19 cellular contexts compared by ENCODE assay signal in the genomic region with DNA sequence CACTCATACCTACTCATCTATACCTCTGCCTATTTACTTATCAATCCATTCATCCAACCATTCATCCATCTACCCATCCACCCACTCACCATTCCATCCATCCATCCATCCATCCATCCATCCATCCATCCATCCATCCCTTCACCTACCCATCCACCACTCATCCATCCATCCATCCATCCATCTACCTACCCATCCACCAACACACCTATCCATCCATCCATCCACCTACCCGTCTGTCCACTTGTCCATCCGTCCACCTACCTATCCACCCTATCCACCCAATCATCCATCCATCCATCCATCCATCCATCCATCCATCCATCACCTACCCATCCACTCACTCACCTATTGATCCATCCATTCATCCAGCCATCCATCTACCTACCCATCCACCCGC.
A peak's percentile ranks its signal among the peaks of the same experiment; 100 is the strongest.
DNase-seq lines count a peak whose midpoint lies in the region; ATAC-seq, FAIRE-seq and TF ChIP-seq lines count a peak whose summit lies in the region.
"Had no signal": no experiment of that assay in that cellular context is flagged by ENCODE, and none has a peak within 500 bp of the region (broad histone marks: within the 10 kb centered on the region; RNA-seq: fewer than 3 reads in every experiment).

No MANE protein-coding gene starts in this region.

- H3K9me3 ChIP-seq in HEK293 (ENCODE audit: control insufficient read depth, insufficient read depth, low read depth, low read length) (no peaks in the 10 kb centered on the region; the same call in 1 of the 2 replicates), H1 (ENCODE audit: insufficient read depth in 2 of 2, low read depth in 1 of 2, low read length in 1 of 2) (peaks cover 5 to 10% of the 10 kb centered on the region in 2 experiments; a peak in 2 of 4 replicates), neural progenitor cell (ENCODE audit: low read depth) (no peaks in the 10 kb centered on the region), vagina (no peaks in the 10 kb centered on the region), adrenal gland (replicated peaks in 1 of 3) (no peaks in the 10 kb centered on the region)

- H2AK5ac ChIP-seq in H1 (ENCODE audit: low read depth, low read length): no peak overlapping the region

- no peak overlapping the region for H3K23ac ChIP-seq in H1 (ENCODE audit: insufficient read length)

- no peak overlapping the region for H3K9ac ChIP-seq in H1 (replicated peaks in 1 of 4; ENCODE audit: extremely low read depth in 1 of 4, low read depth in 3 of 4, low read length in 3 of 4)
- no peak overlapping the region for H3K9ac ChIP-seq in neural progenitor cell
- H3K9ac ChIP-seq: BLaER1 had no signal

- H2BK15ac ChIP-seq in H1 (ENCODE audit: low read length): no peak overlapping the region

- no peak for TF ChIP-seq EP300 in H1 (IDR thresholded peaks at IDR 0.05; ENCODE audit: borderline replicate concordance in 1 of 2, low read depth in 2 of 2, low read length in 2 of 2)

- no peak overlapping the region for H2BK5ac ChIP-seq in H1 (ENCODE audit: low read depth, low read length)

- no peak for ATAC-seq in stimulated activated naive B cell treated with anti-CD40 and anti-IgM and Interleukin-4, amounts not matched to agents 10 μg/mL and 1 μg/mL and 100 μg/mL, for 72 hours (replicated peaks)
- ATAC-seq in HG03521 (IDR thresholded peaks at IDR 0.05; ENCODE audit: unreplicated experiment): no peak
- no peak for ATAC-seq in effector memory CD8-positive, alpha-beta T cell (replicated peaks)
- ATAC-seq: CD8-positive, alpha-beta T cell; GM12878 had no signal

- TF ChIP-seq CTCF in HEK293 (tag by site-specific recombination; IDR thresholded peaks at IDR 0.05) (no peak), H1 (IDR thresholded peaks at IDR 0.05; ENCODE audit: control extremely low read depth in 1 of 3, insufficient read depth in 1 of 3, low read depth in 1 of 3, low read length in 3 of 3) (no peak), neural progenitor cell (IDR thresholded peaks at IDR 0.05) (no peak), vagina (IDR thresholded peaks at IDR 0.05) (no peak), adrenal gland (IDR thresholded peaks at IDR 0.05) (no peak)

- H3K4me3 ChIP-seq in HEK293 (ENCODE audit: low read depth, low read length) (no peak overlapping the region), H1 (ENCODE audit: extremely low read depth in 1 of 4, insufficient read depth in 2 of 4, low read depth in 3 of 4, low read length in 4 of 4) (no peak overlapping the region), neural progenitor cell (no peak overlapping the region), vagina (no peak overlapping the region), adrenal gland (no peak overlapping the region)
- H3K4me3 ChIP-seq: BLaER1, GM12878 had no signal

- no peak overlapping the region for H2BK20ac ChIP-seq in H1 (ENCODE audit: low read length)

- no peak overlapping the region for H4K91ac ChIP-seq in H1 (replicated peaks; ENCODE audit: insufficient read length, low read length)

- H3K27ac ChIP-seq in HEK293 (ENCODE audit: extremely low read depth, low read depth, low read length) (no peak overlapping the region), H1 (ENCODE audit: low read depth, low read length) (no peak overlapping the region), neural progenitor cell (no peak overlapping the region), vagina (no peak overlapping the region), adrenal gland (no peak overlapping the region)
- H3K27ac ChIP-seq: BLaER1 had no signal

- no peak overlapping the region for H2BK12ac ChIP-seq in H1 (ENCODE audit: low read depth, low read length)

- no peak for TF ChIP-seq RAD21 in H1 (IDR thresholded peaks at IDR 0.05 in 1 of 2, conservative IDR thresholded peaks at IDR 0.05 in 1 of 2; ENCODE audit: low read depth in 2 of 2, low read length in 2 of 2)

- H3K27me3 ChIP-seq in H1 (replicated peaks in 1 of 4; ENCODE audit: control insufficient read depth in 3 of 4, extremely low read depth in 1 of 4, insufficient read depth in 3 of 4, low read length in 3 of 4): no peaks in the 10 kb centered on the region
- no peaks in the 10 kb centered on the region for H3K27me3 ChIP-seq in neural progenitor cell
- no peaks in the 10 kb centered on the region for H3K27me3 ChIP-seq in vagina
- H3K27me3 ChIP-seq in adrenal gland: no peaks in the 10 kb centered on the region
- H3K27me3 ChIP-seq: BLaER1 had no signal

- TF ChIP-seq POLR2A in H1 (IDR thresholded peaks at IDR 0.05; ENCODE audit: control extremely low read depth in 1 of 2, low read depth in 2 of 2, low read length in 2 of 2) (no peak), vagina (IDR thresholded peaks at IDR 0.05) (no peak), adrenal gland (IDR thresholded peaks at IDR 0.05) (no peak)

- FAIRE-seq in H1 (lab: Jason Lieb, UNC): no peak
- FAIRE-seq: GM12878, GM19239, HTR-8/SVneo had no signal

- H3K27ac Mint-ChIP-seq in neural progenitor cell: no peak overlapping the region
- peak overlapping the region; percentile 2 for H3K27ac Mint-ChIP-seq in stimulated activated naive B cell treated with anti-CD40 and anti-IgM and Interleukin-4, amounts not matched to agents 10 μg/mL and 1 μg/mL and 100 μg/mL, for 72 hours
- no peak overlapping the region for H3K27ac Mint-ChIP-seq in effector memory CD8-positive, alpha-beta T cell
- H3K27ac Mint-ChIP-seq: CD8-positive, alpha-beta T cell; HFFc6 had no signal

- H3K14ac ChIP-seq in H1 (ENCODE audit: insufficient read length): no peak overlapping the region

- no peak overlapping the region for H4K5ac ChIP-seq in H1 (ENCODE audit: insufficient read length, low read depth, low read length)

- intact Hi-C loops in vagina (cut with DNase I): no loop called here
- intact Hi-C loops in adrenal gland (cut with DNase I): no loop called here

- H2BK120ac ChIP-seq in H1 (replicated peaks; ENCODE audit: low read depth, low read length): no peak overlapping the region

- H3K4me3 Mint-ChIP-seq in neural progenitor cell: peak overlapping the region; percentile 25
- H3K4me3 Mint-ChIP-seq in stimulated activated naive B cell treated with anti-CD40 and anti-IgM and Interleukin-4, amounts not matched to agents 10 μg/mL and 1 μg/mL and 100 μg/mL, for 72 hours: no peak overlapping the region
- H3K4me3 Mint-ChIP-seq in effector memory CD8-positive, alpha-beta T cell: no peak overlapping the region
- H3K4me3 Mint-ChIP-seq: CD8-positive, alpha-beta T cell; HFFc6 had no signal

- no peaks in the 10 kb centered on the region for H3F3A ChIP-seq in neural progenitor cell (ENCODE audit: low read depth)

- H3K4me2 ChIP-seq in H1 (ENCODE audit: insufficient read depth in 1 of 2, low read depth in 2 of 2, low read length in 2 of 2) (no peak overlapping the region), neural progenitor cell (no peak overlapping the region)
- H3K4me2 ChIP-seq: BLaER1 had no signal

- H3K79me2 ChIP-seq in H1 (ENCODE audit: control insufficient read depth in 1 of 2, insufficient read depth in 2 of 2, low read length in 2 of 2) (no peaks in the 10 kb centered on the region), neural progenitor cell (ENCODE audit: low read depth) (no peaks in the 10 kb centered on the region)

- peak overlapping the region; percentile 63 for H3K56ac ChIP-seq in H1 (replicated peaks; ENCODE audit: insufficient read length, low read depth, low read length)

- peaks cover 7% of the 10 kb centered on the region for H3K9me3 Mint-ChIP-seq in neural progenitor cell
- peaks cover 13 to 26% of the 10 kb centered on the region in 2 donors for H3K9me3 Mint-ChIP-seq in stimulated activated naive B cell treated with anti-CD40 and anti-IgM and Interleukin-4, amounts not matched to agents 10 μg/mL and 1 μg/mL and 100 μg/mL, for 72 hours
- peaks cover 3 to 8% of the 10 kb centered on the region in 2 donors for H3K9me3 Mint-ChIP-seq in effector memory CD8-positive, alpha-beta T cell

- H3K36me3 Mint-ChIP-seq in neural progenitor cell: no peaks in the 10 kb centered on the region
- H3K36me3 Mint-ChIP-seq in stimulated activated naive B cell treated with anti-CD40 and anti-IgM and Interleukin-4, amounts not matched to agents 10 μg/mL and 1 μg/mL and 100 μg/mL, for 72 hours: peaks cover 5 to 7% of the 10 kb centered on the region in 2 donors
- no peaks in the 10 kb centered on the region for H3K36me3 Mint-ChIP-seq in effector memory CD8-positive, alpha-beta T cell (ENCODE audit: insufficient read depth)
- H3K36me3 Mint-ChIP-seq: CD8-positive, alpha-beta T cell had no signal

- H3K4me1 Mint-ChIP-seq in neural progenitor cell: no peaks in the 10 kb centered on the region
- H3K4me1 Mint-ChIP-seq in stimulated activated naive B cell treated with anti-CD40 and anti-IgM and Interleukin-4, amounts not matched to agents 10 μg/mL and 1 μg/mL and 100 μg/mL, for 72 hours: no peaks in the 10 kb centered on the region
- H3K4me1 Mint-ChIP-seq in effector memory CD8-positive, alpha-beta T cell (ENCODE audit: low read depth in 2 of 2): no peaks in the 10 kb centered on the region

- H3K36me3 ChIP-seq in HEK293 (ENCODE audit: control insufficient read depth in 2 of 2, insufficient read depth in 1 of 2, low read length in 2 of 2): no peaks in the 10 kb centered on the region
- no peaks in the 10 kb centered on the region for H3K36me3 ChIP-seq in H1 (ENCODE audit: control insufficient read depth in 2 of 4, insufficient read depth in 4 of 4, low read length in 3 of 4)
- H3K36me3 ChIP-seq in neural progenitor cell: no peaks in the 10 kb centered on the region
- H3K36me3 ChIP-seq in vagina: no peaks in the 10 kb centered on the region
- H3K36me3 ChIP-seq in adrenal gland (replicated peaks in 1 of 2): no peaks in the 10 kb centered on the region
- H3K36me3 ChIP-seq: BLaER1 had no signal

- CTCF ChIA-PET in HEK293 (lab: Yijun Ruan, JAX): interaction anchor here (1.7 kb wide), 1 partner anchor 31 kb away, joined by 3 read pairs; no protein-coding TSS in a partner anchor
- CTCF ChIA-PET in H1 (lab: Charles Lee; ENCODE audit: partially characterized antibody): interaction anchor here (0.5 to 2.8 kb wide), 4 partner anchors 32 to 137 kb away, joined by 3 to 10 read pairs (median 3); no protein-coding TSS in a partner anchor

- H2AFZ ChIP-seq in H1 (ENCODE audit: low read length): no peak overlapping the region
- H2AFZ ChIP-seq in neural progenitor cell (replicated peaks): no peak overlapping the region

- no peak overlapping the region for H3K18ac ChIP-seq in H1 (ENCODE audit: extremely low read depth, low read length)

- H4K20me1 ChIP-seq in H1 (replicated peaks in 1 of 2; ENCODE audit: control insufficient read depth in 1 of 2, insufficient read depth in 2 of 2, low read length in 2 of 2): peaks cover 0 to 3% of the 10 kb centered on the region in 2 experiments
- no peaks in the 10 kb centered on the region for H4K20me1 ChIP-seq in neural progenitor cell (ENCODE audit: low read depth)
- H4K20me1 ChIP-seq: BLaER1 had no signal

- H3K79me1 ChIP-seq in H1 (ENCODE audit: low read depth, low read length): no peaks in the 10 kb centered on the region

- peaks cover 7% of the 10 kb centered on the region; the same call in 1 of the 2 replicates for H3K23me2 ChIP-seq in H1 (ENCODE audit: low read depth, low read length)

- peaks cover 15% of the 10 kb centered on the region for H3K27me3 Mint-ChIP-seq in neural progenitor cell (ENCODE audit: insufficient read depth, low read depth)
- H3K27me3 Mint-ChIP-seq in stimulated activated naive B cell treated with anti-CD40 and anti-IgM and Interleukin-4, amounts not matched to agents 10 μg/mL and 1 μg/mL and 100 μg/mL, for 72 hours: peaks cover 7 to 9% of the 10 kb centered on the region in 2 donors
- peaks cover 7 to 29% of the 10 kb centered on the region in 2 donors for H3K27me3 Mint-ChIP-seq in effector memory CD8-positive, alpha-beta T cell

- DNase-seq in H1 (ENCODE audit: low read depth in 1 of 2, low spot score in 2 of 2) (no peak), neural progenitor cell (ENCODE audit: low spot score) (no peak), vagina (ENCODE audit: extremely low spot score in 2 of 2) (no peak), adrenal gland (no peak)
- DNase-seq in stimulated activated naive B cell treated with anti-CD40 and anti-IgM and Interleukin-4, amounts not matched to agents 10 μg/mL and 1 μg/mL and 100 μg/mL, for 72 hours: no peak
- DNase-seq in effector memory CD8-positive, alpha-beta T cell: no peak
- DNase-seq: 8988T; Calu3; CD8-positive, alpha-beta T cell; DND-41; EL; HCEC 1CT; HFFc6 had no signal

- WGBS in H1 (ENCODE audit: extremely low coverage in 1 of 2, insufficient coverage in 1 of 2, insufficient read length in 1 of 2, insufficient replicate concordance in 2 of 2, low coverage in 1 of 2, low lambda C conversion rate in 2 of 2, missing lambda C conversion rate in 1 of 2), 2 experiments: 46% methylated on average over 3 of the region's 3 CpGs; no CpG with 5 or more reads in 1 of the 2 experiments
- 68 to 88% (median 82%) methylated on average over 3 of the region's 3 CpGs for WGBS in adrenal gland, 4 donors

- no peak overlapping the region for H3K4ac ChIP-seq in H1 (replicated peaks; ENCODE audit: insufficient read length, low read depth, low read length)

- H4K8ac ChIP-seq in H1 (ENCODE audit: extremely low read depth, insufficient read depth, low read length): no peak overlapping the region

- H3K4me1 ChIP-seq in HEK293 (ENCODE audit: control insufficient read depth, insufficient read depth, low read length): no peaks in the 10 kb centered on the region
- no peaks in the 10 kb centered on the region; a peak in 1 of 7 replicates for H3K4me1 ChIP-seq in H1 (replicated peaks in 1 of 4; ENCODE audit: control insufficient read depth in 3 of 4, insufficient read depth in 4 of 4, low read length in 3 of 4)
- H3K4me1 ChIP-seq in neural progenitor cell: no peaks in the 10 kb centered on the region
- no peaks in the 10 kb centered on the region for H3K4me1 ChIP-seq in vagina
- no peaks in the 10 kb centered on the region for H3K4me1 ChIP-seq in adrenal gland (replicated peaks in 1 of 2)
- H3K4me1 ChIP-seq: BLaER1 had no signal

- POLR2A ChIA-PET in HEK293 (lab: Yijun Ruan, JAX) (no interaction called here), H1 (lab: Charles Lee; ENCODE audit: partially characterized antibody) (no interaction called here)
